Comparison of ENCODE assay signal across 11 cellular contexts in the genomic region with DNA sequence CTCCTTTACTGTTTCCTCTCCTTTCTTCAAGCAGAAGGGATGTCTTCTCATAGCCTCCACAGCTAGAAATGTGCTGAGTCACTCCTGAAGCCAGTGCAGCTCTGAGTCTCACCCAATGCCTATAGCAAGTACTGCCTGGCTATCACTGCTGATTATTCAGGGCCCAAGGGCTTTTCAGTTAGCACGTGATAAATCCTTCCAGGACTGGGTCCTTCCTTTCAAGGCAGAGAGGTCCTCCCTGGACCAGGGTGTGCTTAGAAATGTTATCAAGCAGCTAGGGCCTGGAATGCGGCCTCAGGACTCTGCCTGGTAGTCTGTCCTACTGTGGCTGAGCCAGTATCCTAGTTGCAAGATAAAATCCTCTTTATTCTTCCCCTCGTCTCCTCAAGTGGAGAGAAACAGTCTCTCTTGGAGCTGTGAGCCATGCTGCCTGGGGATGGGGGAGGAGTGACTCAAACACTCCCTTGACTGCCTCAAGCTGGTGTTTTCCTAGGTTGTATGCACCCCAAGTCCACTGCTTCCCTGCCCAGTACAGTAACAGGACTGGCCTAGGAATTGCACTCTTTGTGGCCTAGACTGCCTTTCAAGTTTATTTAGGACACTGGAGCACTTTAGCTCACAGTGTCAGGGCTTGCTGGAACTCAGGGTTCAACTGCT.
DNase-seq lines count a peak whose midpoint lies in the region; ATAC-seq and TF ChIP-seq lines count a peak whose summit lies in the region.
"Had no signal": no experiment of that assay in that cellular context is flagged by ENCODE, and none has a peak within 500 bp of the region (broad histone marks: within the 10 kb centered on the region; RNA-seq: fewer than 3 reads in every experiment).

No MANE protein-coding gene starts in this region.

- H3K27ac Mint-ChIP-seq in MCF 10A (ENCODE audit: low read depth, unreplicated experiment): peak overlapping the region; percentile 70
- H3K27ac Mint-ChIP-seq in type B pancreatic cell: peak overlapping the region; percentile 68
- H3K27ac Mint-ChIP-seq in naive thymus-derived CD8-positive, alpha-beta T cell: peak overlapping the region in 1 of 10 donors; percentile 69
- H3K27ac Mint-ChIP-seq: activated CD8-positive, alpha-beta memory T cell treated with anti-CD3 and anti-CD28 coated beads, Interleukin-2, amount 10 ng/mL, durations not matched to agents 7 days and 5 days; B cell had no signal

- POLR2A ChIA-PET in MCF 10A (lab: Yijun Ruan, JAX): interaction anchor here (0.7 to 1.1 kb wide), 4 partner anchors 25 to 222 kb away, joined by 3 read pairs; no protein-coding TSS in a partner anchor
- POLR2A ChIA-PET in naive thymus-derived CD8-positive, alpha-beta T cell (lab: Charles Lee): no interaction called here

- no peak for TF ChIP-seq CTCF in MCF 10A (IDR thresholded peaks at IDR 0.05; ENCODE audit: unreplicated experiment)
- TF ChIP-seq CTCF in breast epithelium (IDR thresholded peaks at IDR 0.05): no peak
- no peak for TF ChIP-seq CTCF in astrocyte of the spinal cord (IDR thresholded peaks at IDR 0.05; ENCODE audit: low read depth, low read length)
- no peak for TF ChIP-seq CTCF in hepatocyte (IDR thresholded peaks at IDR 0.05; ENCODE audit: poor library complexity)
- no peak for TF ChIP-seq CTCF in type B pancreatic cell (conservative IDR thresholded peaks at IDR 0.05)

- H3K27me3 ChIP-seq in breast epithelium: no peaks in the 10 kb centered on the region
- H3K27me3 ChIP-seq in hepatocyte: no peaks in the 10 kb centered on the region

- H2AFZ ChIP-seq in hepatocyte: no peak overlapping the region

- H3K4me3 ChIP-seq in breast epithelium (no peak overlapping the region), astrocyte of the spinal cord (ENCODE audit: low read depth, low read length) (no peak overlapping the region), hepatocyte (no peak overlapping the region)

- intact Hi-C loops in MCF 10A (cut with micrococcal nuclease) (no loop called here), breast epithelium (cut with DNase I; ENCODE audit: low total_unique reads) (no loop called here)

- H3K79me2 ChIP-seq in hepatocyte: no peaks in the 10 kb centered on the region

- BruUV-seq in MCF 10A (replicated peaks; lab: Mats Ljungman, UMichigan): no TSS peak

- no peak overlapping the region for H3K4me3 Mint-ChIP-seq in MCF 10A (ENCODE audit: unreplicated experiment)
- H3K4me3 Mint-ChIP-seq in type B pancreatic cell: no peak overlapping the region
- no peak overlapping the region for H3K4me3 Mint-ChIP-seq in naive thymus-derived CD8-positive, alpha-beta T cell
- H3K4me3 Mint-ChIP-seq: activated CD8-positive, alpha-beta memory T cell treated with anti-CD3 and anti-CD28 coated beads, Interleukin-2, amount 10 ng/mL, durations not matched to agents 7 days and 5 days; B cell had no signal

- DNase-seq in MCF 10A (ENCODE audit: unreplicated experiment): peak; percentile 46
- DNase-seq in breast epithelium (ENCODE audit: low spot score in 2 of 2): no peak
- peak; percentile 48 for DNase-seq in astrocyte of the spinal cord (ENCODE audit: low read depth, low spot score)
- peak; percentile 61 for DNase-seq in hepatocyte (ENCODE audit: low spot score)
- DNase-seq in type B pancreatic cell (ENCODE audit: extremely low spot score, unreplicated experiment): no peak
- DNase-seq in naive thymus-derived CD8-positive, alpha-beta T cell: no peak
- DNase-seq in stimulated activated CD8-positive, alpha-beta memory T cell treated with anti-CD3 and anti-CD28 coated beads, Interleukin-4, amount 100 ng/mL, for 48 hours: no peak
- DNase-seq: activated CD8-positive, alpha-beta memory T cell treated with anti-CD3 and anti-CD28 coated beads, Interleukin-2, amount 10 ng/mL, durations not matched to agents 7 days and 5 days had no signal

- TF ChIP-seq POLR2A in breast epithelium (IDR thresholded peaks at IDR 0.05): no peak

- H3K4me1 ChIP-seq in breast epithelium (no peaks in the 10 kb centered on the region), hepatocyte (ENCODE audit: insufficient read depth) (peaks cover 7% of the 10 kb centered on the region)

- H3K4me2 ChIP-seq in hepatocyte: no peak overlapping the region

- CTCF ChIA-PET in MCF 10A (lab: Yijun Ruan, JAX): interaction anchor here (0.6 to 1.0 kb wide), 5 partner anchors 15 to 807 kb away, joined by 3 to 4 read pairs (median 3); no protein-coding TSS in a partner anchor

- no peaks in the 10 kb centered on the region for H4K20me1 ChIP-seq in hepatocyte (ENCODE audit: insufficient read depth, poor library complexity, severe bottlenecking)

- H3K27me3 Mint-ChIP-seq in MCF 10A (ENCODE audit: insufficient read depth, unreplicated experiment): no peaks in the 10 kb centered on the region
- H3K27me3 Mint-ChIP-seq in type B pancreatic cell: no peaks in the 10 kb centered on the region
- peaks cover 0 to 8% (median 4%) of the 10 kb centered on the region in 5 donors for H3K27me3 Mint-ChIP-seq in naive thymus-derived CD8-positive, alpha-beta T cell

- no peak for ATAC-seq in naive thymus-derived CD8-positive, alpha-beta T cell
- no peak for ATAC-seq in HG03354 (IDR thresholded peaks at IDR 0.05; ENCODE audit: poor library complexity, severe bottlenecking, unreplicated experiment)
- ATAC-seq: activated CD8-positive, alpha-beta memory T cell treated with anti-CD3 and anti-CD28 coated beads, Interleukin-2, amount 10 ng/mL, durations not matched to agents 7 days and 5 days; left lobe of liver had no signal

- H3K36me3 ChIP-seq in breast epithelium (no peaks in the 10 kb centered on the region), hepatocyte (replicated peaks; ENCODE audit: insufficient read depth, low read depth) (no peaks in the 10 kb centered on the region)

- H3K36me3 Mint-ChIP-seq in MCF 10A (ENCODE audit: insufficient read depth, unreplicated experiment) (no peaks in the 10 kb centered on the region), type B pancreatic cell (no peaks in the 10 kb centered on the region)
- no peaks in the 10 kb centered on the region for H3K36me3 Mint-ChIP-seq in naive thymus-derived CD8-positive, alpha-beta T cell
- H3K36me3 Mint-ChIP-seq: activated CD8-positive, alpha-beta memory T cell treated with anti-CD3 and anti-CD28 coated beads, Interleukin-2, amount 10 ng/mL, durations not matched to agents 7 days and 5 days had no signal

- peaks cover 15% of the 10 kb centered on the region for H3K4me1 Mint-ChIP-seq in MCF 10A (ENCODE audit: insufficient read depth, unreplicated experiment)
- peaks cover 5% of the 10 kb centered on the region for H3K4me1 Mint-ChIP-seq in type B pancreatic cell (ENCODE audit: unreplicated experiment)
- no peaks in the 10 kb centered on the region for H3K4me1 Mint-ChIP-seq in naive thymus-derived CD8-positive, alpha-beta T cell
- H3K4me1 Mint-ChIP-seq: activated CD8-positive, alpha-beta memory T cell treated with anti-CD3 and anti-CD28 coated beads, Interleukin-2, amount 10 ng/mL, durations not matched to agents 7 days and 5 days; B cell had no signal

- H3K9me3 ChIP-seq in breast epithelium (no peaks in the 10 kb centered on the region), hepatocyte (ENCODE audit: low read depth) (no peaks in the 10 kb centered on the region)

- in situ Hi-C loops in astrocyte of the spinal cord (cut with HindIII; ENCODE audit: low sequenced_read_pairs): no loop called here

- H3K9me3 Mint-ChIP-seq in MCF 10A (ENCODE audit: unreplicated experiment): no peaks in the 10 kb centered on the region
- H3K9me3 Mint-ChIP-seq in type B pancreatic cell: peaks cover 6% of the 10 kb centered on the region
- no peaks in the 10 kb centered on the region for H3K9me3 Mint-ChIP-seq in naive thymus-derived CD8-positive, alpha-beta T cell

- 38% methylated on average over 3 of the region's 3 CpGs for WGBS in hepatocyte (ENCODE audit: low lambda C conversion rate, missing lambda C conversion rate)

- no peak overlapping the region for H3K27ac ChIP-seq in breast epithelium
- H3K27ac ChIP-seq in hepatocyte: peak overlapping the region; percentile 49

- no peaks in the 10 kb centered on the region for H3K9me2 ChIP-seq in hepatocyte (replicated peaks; ENCODE audit: insufficient read depth)

Comparison
In these comparisons a context has a peak if more than half of its experiments do, and no peak if none do; other contexts are left out.
1. DNase-seq: peak in MCF 10A (single experiment), astrocyte of the spinal cord (single experiment) and hepatocyte (single experiment); none in breast epithelium (0 of 2), type B pancreatic cell (single experiment), naive thymus-derived CD8-positive, alpha-beta T cell (0 of 10) and stimulated activated CD8-positive, alpha-beta memory T cell treated with anti-CD3 and anti-CD28 coated beads, Interleukin-4, amount 100 ng/mL, for 48 hours (single experiment).